In the genomic region with DNA sequence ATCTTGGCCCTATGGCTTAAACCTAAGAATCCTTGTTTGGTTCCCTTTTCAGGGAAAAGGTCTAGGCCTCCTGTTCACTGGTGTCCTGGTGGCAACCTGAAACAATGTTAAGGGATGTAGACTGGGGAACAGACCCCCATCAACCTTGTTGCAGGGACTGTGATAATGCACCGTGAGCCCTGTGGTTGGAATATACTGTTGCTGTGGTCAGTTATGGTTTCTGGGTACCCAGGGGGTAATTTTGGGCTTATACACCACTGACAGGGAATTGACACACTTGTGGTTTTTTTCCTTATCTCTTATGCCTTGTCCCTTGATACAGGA, we compare ENCODE assay signal across 1 cellular context.
TF ChIP-seq lines count a peak whose summit lies in the region.

No MANE protein-coding gene starts in this region.

TF ChIP-seq in K562, 482 proteins besides CTCF, POLR2A, EP300 and RAD21 (continued from another document):
- TF ChIP-seq, protein P1, sequence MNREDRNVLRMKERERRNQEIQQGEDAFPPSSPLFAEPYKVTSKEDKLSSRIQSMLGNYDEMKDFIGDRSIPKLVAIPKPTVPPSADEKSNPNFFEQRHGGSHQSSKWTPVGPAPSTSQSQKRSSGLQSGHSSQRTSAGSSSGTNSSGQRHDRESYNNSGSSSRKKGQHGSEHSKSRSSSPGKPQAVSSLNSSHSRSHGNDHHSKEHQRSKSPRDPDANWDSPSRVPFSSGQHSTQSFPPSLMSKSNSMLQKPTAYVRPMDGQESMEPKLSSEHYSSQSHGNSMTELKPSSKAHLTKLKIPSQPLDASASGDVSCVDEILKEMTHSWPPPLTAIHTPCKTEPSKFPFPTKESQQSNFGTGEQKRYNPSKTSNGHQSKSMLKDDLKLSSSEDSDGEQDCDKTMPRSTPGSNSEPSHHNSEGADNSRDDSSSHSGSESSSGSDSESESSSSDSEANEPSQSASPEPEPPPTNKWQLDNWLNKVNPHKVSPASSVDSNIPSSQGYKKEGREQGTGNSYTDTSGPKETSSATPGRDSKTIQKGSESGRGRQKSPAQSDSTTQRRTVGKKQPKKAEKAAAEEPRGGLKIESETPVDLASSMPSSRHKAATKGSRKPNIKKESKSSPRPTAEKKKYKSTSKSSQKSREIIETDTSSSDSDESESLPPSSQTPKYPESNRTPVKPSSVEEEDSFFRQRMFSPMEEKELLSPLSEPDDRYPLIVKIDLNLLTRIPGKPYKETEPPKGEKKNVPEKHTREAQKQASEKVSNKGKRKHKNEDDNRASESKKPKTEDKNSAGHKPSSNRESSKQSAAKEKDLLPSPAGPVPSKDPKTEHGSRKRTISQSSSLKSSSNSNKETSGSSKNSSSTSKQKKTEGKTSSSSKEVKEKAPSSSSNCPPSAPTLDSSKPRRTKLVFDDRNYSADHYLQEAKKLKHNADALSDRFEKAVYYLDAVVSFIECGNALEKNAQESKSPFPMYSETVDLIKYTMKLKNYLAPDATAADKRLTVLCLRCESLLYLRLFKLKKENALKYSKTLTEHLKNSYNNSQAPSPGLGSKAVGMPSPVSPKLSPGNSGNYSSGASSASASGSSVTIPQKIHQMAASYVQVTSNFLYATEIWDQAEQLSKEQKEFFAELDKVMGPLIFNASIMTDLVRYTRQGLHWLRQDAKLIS (CRISPR knock-in tag; IDR thresholded peaks at IDR 0.05) = no peak
- TF ChIP-seq PTRF (tag; IDR thresholded peaks at IDR 0.05) = peak; percentile 67
- TF ChIP-seq RFX7 (CRISPR knock-in tag; IDR thresholded peaks at IDR 0.05) = 0 out of 2 replicates have a peak, but pooled peaks have one; percentile 17
- peak; percentile 42; the same call in 1 of the 2 replicates for TF ChIP-seq PTTG1 (tag; IDR thresholded peaks at IDR 0.05; ENCODE audit: low read depth)
- no peak for TF ChIP-seq NR4A1 (CRISPR knock-in tag; IDR thresholded peaks at IDR 0.05)
- TF ChIP-seq NR4A1 (tag; IDR thresholded peaks at IDR 0.05) = no peak; the same call in 1 of the 2 replicates
- TF ChIP-seq CEBPG (CRISPR knock-in tag; IDR thresholded peaks at IDR 0.05) = no peak
- TF ChIP-seq CEBPG (tag; conservative IDR thresholded peaks at IDR 0.05 in 1 of 2, IDR thresholded peaks at IDR 0.05 in 1 of 2) = 0 out of 4 replicates have a peak, but pooled peaks of 1 of the 2 experiments have one; percentile 1
- no peak for TF ChIP-seq ZFPM2 (CRISPR knock-in tag; IDR thresholded peaks at IDR 0.05)
- TF ChIP-seq ZNF24 (IDR thresholded peaks at IDR 0.05) = no peak
- no peak for TF ChIP-seq ZNF77 (CRISPR knock-in tag; IDR thresholded peaks at IDR 0.05)
- no peak for TF ChIP-seq KAT2B (IDR thresholded peaks at IDR 0.05; ENCODE audit: low read depth, low read length)
- peak; percentile 61; the same call in 1 of the 2 replicates for TF ChIP-seq SMAD3 (CRISPR knock-in tag; conservative IDR thresholded peaks at IDR 0.05)
- TF ChIP-seq JUNB (CRISPR knock-in tag; conservative IDR thresholded peaks at IDR 0.05) = no peak
- TF ChIP-seq ZC3H4 (CRISPR knock-in tag; IDR thresholded peaks at IDR 0.05; ENCODE audit: borderline replicate concordance) = peak; percentile 71; the same call in 1 of the 2 replicates
- TF ChIP-seq, protein P2, sequence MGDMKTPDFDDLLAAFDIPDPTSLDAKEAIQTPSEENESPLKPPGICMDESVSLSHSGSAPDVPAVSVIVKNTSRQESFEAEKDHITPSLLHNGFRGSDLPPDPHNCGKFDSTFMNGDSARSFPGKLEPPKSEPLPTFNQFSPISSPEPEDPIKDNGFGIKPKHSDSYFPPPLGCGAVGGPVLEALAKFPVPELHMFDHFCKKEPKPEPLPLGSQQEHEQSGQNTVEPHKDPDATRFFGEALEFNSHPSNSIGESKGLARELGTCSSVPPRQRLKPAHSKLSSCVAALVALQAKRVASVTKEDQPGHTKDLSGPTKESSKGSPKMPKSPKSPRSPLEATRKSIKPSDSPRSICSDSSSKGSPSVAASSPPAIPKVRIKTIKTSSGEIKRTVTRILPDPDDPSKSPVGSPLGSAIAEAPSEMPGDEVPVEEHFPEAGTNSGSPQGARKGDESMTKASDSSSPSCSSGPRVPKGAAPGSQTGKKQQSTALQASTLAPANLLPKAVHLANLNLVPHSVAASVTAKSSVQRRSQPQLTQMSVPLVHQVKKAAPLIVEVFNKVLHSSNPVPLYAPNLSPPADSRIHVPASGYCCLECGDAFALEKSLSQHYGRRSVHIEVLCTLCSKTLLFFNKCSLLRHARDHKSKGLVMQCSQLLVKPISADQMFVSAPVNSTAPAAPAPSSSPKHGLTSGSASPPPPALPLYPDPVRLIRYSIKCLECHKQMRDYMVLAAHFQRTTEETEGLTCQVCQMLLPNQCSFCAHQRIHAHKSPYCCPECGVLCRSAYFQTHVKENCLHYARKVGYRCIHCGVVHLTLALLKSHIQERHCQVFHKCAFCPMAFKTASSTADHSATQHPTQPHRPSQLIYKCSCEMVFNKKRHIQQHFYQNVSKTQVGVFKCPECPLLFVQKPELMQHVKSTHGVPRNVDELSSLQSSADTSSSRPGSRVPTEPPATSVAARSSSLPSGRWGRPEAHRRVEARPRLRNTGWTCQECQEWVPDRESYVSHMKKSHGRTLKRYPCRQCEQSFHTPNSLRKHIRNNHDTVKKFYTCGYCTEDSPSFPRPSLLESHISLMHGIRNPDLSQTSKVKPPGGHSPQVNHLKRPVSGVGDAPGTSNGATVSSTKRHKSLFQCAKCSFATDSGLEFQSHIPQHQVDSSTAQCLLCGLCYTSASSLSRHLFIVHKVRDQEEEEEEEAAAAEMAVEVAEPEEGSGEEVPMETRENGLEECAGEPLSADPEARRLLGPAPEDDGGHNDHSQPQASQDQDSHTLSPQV (IDR thresholded peaks at IDR 0.05) = no peak
- TF ChIP-seq, protein P3, sequence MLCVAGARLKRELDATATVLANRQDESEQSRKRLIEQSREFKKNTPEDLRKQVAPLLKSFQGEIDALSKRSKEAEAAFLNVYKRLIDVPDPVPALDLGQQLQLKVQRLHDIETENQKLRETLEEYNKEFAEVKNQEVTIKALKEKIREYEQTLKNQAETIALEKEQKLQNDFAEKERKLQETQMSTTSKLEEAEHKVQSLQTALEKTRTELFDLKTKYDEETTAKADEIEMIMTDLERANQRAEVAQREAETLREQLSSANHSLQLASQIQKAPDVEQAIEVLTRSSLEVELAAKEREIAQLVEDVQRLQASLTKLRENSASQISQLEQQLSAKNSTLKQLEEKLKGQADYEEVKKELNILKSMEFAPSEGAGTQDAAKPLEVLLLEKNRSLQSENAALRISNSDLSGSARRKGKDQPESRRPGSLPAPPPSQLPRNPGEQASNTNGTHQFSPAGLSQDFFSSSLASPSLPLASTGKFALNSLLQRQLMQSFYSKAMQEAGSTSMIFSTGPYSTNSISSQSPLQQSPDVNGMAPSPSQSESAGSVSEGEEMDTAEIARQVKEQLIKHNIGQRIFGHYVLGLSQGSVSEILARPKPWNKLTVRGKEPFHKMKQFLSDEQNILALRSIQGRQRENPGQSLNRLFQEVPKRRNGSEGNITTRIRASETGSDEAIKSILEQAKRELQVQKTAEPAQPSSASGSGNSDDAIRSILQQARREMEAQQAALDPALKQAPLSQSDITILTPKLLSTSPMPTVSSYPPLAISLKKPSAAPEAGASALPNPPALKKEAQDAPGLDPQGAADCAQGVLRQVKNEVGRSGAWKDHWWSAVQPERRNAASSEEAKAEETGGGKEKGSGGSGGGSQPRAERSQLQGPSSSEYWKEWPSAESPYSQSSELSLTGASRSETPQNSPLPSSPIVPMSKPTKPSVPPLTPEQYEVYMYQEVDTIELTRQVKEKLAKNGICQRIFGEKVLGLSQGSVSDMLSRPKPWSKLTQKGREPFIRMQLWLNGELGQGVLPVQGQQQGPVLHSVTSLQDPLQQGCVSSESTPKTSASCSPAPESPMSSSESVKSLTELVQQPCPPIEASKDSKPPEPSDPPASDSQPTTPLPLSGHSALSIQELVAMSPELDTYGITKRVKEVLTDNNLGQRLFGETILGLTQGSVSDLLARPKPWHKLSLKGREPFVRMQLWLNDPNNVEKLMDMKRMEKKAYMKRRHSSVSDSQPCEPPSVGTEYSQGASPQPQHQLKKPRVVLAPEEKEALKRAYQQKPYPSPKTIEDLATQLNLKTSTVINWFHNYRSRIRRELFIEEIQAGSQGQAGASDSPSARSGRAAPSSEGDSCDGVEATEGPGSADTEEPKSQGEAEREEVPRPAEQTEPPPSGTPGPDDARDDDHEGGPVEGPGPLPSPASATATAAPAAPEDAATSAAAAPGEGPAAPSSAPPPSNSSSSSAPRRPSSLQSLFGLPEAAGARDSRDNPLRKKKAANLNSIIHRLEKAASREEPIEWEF (CRISPR knock-in tag; IDR thresholded peaks at IDR 0.05) = 0 out of 2 replicates have a peak, but pooled peaks have one; percentile 80
- TF ChIP-seq JUND (IDR thresholded peaks at IDR 0.05; ENCODE audit: borderline replicate concordance, low read depth, low read length) = peak; percentile 11; the same call in 1 of the 2 replicates
- no peak; the same call in 2 of the 3 replicates for TF ChIP-seq JUND (tag; IDR thresholded peaks at IDR 0.05; ENCODE audit: borderline replicate concordance, low read depth, low read length)
- TF ChIP-seq, protein P4, sequence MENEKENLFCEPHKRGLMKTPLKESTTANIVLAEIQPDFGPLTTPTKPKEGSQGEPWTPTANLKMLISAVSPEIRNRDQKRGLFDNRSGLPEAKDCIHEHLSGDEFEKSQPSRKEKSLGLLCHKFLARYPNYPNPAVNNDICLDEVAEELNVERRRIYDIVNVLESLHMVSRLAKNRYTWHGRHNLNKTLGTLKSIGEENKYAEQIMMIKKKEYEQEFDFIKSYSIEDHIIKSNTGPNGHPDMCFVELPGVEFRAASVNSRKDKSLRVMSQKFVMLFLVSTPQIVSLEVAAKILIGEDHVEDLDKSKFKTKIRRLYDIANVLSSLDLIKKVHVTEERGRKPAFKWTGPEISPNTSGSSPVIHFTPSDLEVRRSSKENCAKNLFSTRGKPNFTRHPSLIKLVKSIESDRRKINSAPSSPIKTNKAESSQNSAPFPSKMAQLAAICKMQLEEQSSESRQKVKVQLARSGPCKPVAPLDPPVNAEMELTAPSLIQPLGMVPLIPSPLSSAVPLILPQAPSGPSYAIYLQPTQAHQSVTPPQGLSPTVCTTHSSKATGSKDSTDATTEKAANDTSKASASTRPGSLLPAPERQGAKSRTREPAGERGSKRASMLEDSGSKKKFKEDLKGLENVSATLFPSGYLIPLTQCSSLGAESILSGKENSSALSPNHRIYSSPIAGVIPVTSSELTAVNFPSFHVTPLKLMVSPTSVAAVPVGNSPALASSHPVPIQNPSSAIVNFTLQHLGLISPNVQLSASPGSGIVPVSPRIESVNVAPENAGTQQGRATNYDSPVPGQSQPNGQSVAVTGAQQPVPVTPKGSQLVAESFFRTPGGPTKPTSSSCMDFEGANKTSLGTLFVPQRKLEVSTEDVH (IDR thresholded peaks at IDR 0.05; ENCODE audit: low read depth, partially characterized antibody) = no peak
- no peak for TF ChIP-seq FOXJ3 (CRISPR knock-in tag; IDR thresholded peaks at IDR 0.05)
- no peak for TF ChIP-seq ETS2 (tag; IDR thresholded peaks at IDR 0.05; ENCODE audit: borderline replicate concordance, poor library complexity, severe bottlenecking)
- TF ChIP-seq, protein P5, sequence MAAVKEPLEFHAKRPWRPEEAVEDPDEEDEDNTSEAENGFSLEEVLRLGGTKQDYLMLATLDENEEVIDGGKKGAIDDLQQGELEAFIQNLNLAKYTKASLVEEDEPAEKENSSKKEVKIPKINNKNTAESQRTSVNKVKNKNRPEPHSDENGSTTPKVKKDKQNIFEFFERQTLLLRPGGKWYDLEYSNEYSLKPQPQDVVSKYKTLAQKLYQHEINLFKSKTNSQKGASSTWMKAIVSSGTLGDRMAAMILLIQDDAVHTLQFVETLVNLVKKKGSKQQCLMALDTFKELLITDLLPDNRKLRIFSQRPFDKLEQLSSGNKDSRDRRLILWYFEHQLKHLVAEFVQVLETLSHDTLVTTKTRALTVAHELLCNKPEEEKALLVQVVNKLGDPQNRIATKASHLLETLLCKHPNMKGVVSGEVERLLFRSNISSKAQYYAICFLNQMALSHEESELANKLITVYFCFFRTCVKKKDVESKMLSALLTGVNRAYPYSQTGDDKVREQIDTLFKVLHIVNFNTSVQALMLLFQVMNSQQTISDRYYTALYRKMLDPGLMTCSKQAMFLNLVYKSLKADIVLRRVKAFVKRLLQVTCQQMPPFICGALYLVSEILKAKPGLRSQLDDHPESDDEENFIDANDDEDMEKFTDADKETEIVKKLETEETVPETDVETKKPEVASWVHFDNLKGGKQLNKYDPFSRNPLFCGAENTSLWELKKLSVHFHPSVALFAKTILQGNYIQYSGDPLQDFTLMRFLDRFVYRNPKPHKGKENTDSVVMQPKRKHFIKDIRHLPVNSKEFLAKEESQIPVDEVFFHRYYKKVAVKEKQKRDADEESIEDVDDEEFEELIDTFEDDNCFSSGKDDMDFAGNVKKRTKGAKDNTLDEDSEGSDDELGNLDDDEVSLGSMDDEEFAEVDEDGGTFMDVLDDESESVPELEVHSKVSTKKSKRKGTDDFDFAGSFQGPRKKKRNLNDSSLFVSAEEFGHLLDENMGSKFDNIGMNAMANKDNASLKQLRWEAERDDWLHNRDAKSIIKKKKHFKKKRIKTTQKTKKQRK (IDR thresholded peaks at IDR 0.05; ENCODE audit: borderline replicate concordance, low read depth, low read length) = no peak
- no peak for TF ChIP-seq TAF9B (IDR thresholded peaks at IDR 0.05; ENCODE audit: partially characterized antibody)
- no peak for TF ChIP-seq ZNF695 (CRISPR knock-in tag; IDR thresholded peaks at IDR 0.05)
- no peak for TF ChIP-seq KLF10 (CRISPR knock-in tag; IDR thresholded peaks at IDR 0.05)
- TF ChIP-seq, protein P6, sequence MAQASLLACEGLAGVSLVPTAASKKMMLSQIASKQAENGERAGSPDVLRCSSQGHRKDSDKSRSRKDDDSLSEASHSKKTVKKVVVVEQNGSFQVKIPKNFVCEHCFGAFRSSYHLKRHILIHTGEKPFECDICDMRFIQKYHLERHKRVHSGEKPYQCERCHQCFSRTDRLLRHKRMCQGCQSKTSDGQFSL (CRISPR knock-in tag; IDR thresholded peaks at IDR 0.05) = no peak
- TF ChIP-seq, protein P6 (tag; IDR thresholded peaks at IDR 0.05) = 0 out of 4 replicates have a peak, but pooled peaks of 1 of the 2 experiments have one; percentile 25
- no peak for TF ChIP-seq ZEB2 (IDR thresholded peaks at IDR 0.05)
- no peak for TF ChIP-seq ZNF699 (CRISPR knock-in tag; IDR thresholded peaks at IDR 0.05; ENCODE audit: insufficient replicate concordance)
